In genomic region chr5:173671121-173671949, GRCh38 we compare ENCODE assay signal across 1 cellular context.
A peak's percentile ranks its signal among the peaks of the same experiment; 100 is the strongest.
TF ChIP-seq lines count a peak whose summit lies in the region.

No MANE protein-coding gene starts in this region.

TF ChIP-seq in HepG2, 621 proteins besides CTCF, POLR2A, EP300 and RAD21 (continued from another document and continues in another):
- TF ChIP-seq, protein P1, sequence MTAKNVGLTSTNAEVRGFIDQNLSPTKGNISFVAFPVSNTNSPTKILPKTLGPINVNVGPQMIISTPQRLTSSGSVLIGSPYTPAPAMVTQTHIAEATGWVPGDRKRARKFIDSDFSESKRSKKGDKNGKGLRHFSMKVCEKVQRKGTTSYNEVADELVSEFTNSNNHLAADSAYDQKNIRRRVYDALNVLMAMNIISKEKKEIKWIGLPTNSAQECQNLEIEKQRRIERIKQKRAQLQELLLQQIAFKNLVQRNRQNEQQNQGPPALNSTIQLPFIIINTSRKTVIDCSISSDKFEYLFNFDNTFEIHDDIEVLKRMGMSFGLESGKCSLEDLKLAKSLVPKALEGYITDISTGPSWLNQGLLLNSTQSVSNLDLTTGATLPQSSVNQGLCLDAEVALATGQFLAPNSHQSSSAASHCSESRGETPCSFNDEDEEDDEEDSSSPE (CRISPR knock-in tag; IDR thresholded peaks at IDR 0.05): no peak
- TF ChIP-seq ZFP82 (CRISPR knock-in tag; IDR thresholded peaks at IDR 0.05; ENCODE audit: borderline replicate concordance): no peak
- TF ChIP-seq SMC3 (IDR thresholded peaks at IDR 0.05; ENCODE audit: low read length): no peak
- no peak for TF ChIP-seq ZNF30 (CRISPR knock-in tag; IDR thresholded peaks at IDR 0.05)
- TF ChIP-seq HIVEP1 (CRISPR knock-in tag; IDR thresholded peaks at IDR 0.05): no peak
- TF ChIP-seq HMG20A (CRISPR knock-in tag; IDR thresholded peaks at IDR 0.05; ENCODE audit: borderline replicate concordance): no peak
- TF ChIP-seq, protein P2, sequence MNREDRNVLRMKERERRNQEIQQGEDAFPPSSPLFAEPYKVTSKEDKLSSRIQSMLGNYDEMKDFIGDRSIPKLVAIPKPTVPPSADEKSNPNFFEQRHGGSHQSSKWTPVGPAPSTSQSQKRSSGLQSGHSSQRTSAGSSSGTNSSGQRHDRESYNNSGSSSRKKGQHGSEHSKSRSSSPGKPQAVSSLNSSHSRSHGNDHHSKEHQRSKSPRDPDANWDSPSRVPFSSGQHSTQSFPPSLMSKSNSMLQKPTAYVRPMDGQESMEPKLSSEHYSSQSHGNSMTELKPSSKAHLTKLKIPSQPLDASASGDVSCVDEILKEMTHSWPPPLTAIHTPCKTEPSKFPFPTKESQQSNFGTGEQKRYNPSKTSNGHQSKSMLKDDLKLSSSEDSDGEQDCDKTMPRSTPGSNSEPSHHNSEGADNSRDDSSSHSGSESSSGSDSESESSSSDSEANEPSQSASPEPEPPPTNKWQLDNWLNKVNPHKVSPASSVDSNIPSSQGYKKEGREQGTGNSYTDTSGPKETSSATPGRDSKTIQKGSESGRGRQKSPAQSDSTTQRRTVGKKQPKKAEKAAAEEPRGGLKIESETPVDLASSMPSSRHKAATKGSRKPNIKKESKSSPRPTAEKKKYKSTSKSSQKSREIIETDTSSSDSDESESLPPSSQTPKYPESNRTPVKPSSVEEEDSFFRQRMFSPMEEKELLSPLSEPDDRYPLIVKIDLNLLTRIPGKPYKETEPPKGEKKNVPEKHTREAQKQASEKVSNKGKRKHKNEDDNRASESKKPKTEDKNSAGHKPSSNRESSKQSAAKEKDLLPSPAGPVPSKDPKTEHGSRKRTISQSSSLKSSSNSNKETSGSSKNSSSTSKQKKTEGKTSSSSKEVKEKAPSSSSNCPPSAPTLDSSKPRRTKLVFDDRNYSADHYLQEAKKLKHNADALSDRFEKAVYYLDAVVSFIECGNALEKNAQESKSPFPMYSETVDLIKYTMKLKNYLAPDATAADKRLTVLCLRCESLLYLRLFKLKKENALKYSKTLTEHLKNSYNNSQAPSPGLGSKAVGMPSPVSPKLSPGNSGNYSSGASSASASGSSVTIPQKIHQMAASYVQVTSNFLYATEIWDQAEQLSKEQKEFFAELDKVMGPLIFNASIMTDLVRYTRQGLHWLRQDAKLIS (CRISPR knock-in tag; IDR thresholded peaks at IDR 0.05): no peak
- no peak for TF ChIP-seq CHD4 (IDR thresholded peaks at IDR 0.05; ENCODE audit: borderline replicate concordance, low read length)
- TF ChIP-seq, protein P3, sequence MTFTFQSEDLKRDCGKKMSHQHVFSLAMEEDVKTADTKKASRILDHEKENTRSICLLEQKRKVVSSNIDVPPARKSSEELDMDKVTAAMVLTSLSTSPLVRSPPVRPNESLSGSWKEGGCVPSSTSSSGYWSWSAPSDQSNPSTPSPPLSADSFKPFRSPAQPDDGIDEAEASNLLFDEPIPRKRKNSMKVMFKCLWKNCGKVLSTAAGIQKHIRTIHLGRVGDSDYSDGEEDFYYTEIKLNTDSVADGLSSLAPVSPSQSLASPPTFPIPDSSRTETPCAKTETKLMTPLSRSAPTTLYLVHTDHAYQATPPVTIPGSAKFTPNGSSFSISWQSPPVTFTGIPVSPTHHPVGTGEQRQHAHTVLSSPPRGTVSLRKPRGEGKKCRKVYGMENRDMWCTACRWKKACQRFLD (CRISPR knock-in tag; IDR thresholded peaks at IDR 0.05; ENCODE audit: borderline replicate concordance): no peak
- no peak for TF ChIP-seq KLF6 (CRISPR knock-in tag; IDR thresholded peaks at IDR 0.05)
- no peak for TF ChIP-seq STAT5B (CRISPR knock-in tag; IDR thresholded peaks at IDR 0.05)
- no peak for TF ChIP-seq WIZ (CRISPR knock-in tag; IDR thresholded peaks at IDR 0.05)
- TF ChIP-seq ZNF879 (CRISPR knock-in tag; IDR thresholded peaks at IDR 0.05): no peak
- TF ChIP-seq HNRNPH1 (optimal IDR thresholded peaks at IDR 0.05; ENCODE audit: low read depth, low read length): no peak
- TF ChIP-seq, protein P4, sequence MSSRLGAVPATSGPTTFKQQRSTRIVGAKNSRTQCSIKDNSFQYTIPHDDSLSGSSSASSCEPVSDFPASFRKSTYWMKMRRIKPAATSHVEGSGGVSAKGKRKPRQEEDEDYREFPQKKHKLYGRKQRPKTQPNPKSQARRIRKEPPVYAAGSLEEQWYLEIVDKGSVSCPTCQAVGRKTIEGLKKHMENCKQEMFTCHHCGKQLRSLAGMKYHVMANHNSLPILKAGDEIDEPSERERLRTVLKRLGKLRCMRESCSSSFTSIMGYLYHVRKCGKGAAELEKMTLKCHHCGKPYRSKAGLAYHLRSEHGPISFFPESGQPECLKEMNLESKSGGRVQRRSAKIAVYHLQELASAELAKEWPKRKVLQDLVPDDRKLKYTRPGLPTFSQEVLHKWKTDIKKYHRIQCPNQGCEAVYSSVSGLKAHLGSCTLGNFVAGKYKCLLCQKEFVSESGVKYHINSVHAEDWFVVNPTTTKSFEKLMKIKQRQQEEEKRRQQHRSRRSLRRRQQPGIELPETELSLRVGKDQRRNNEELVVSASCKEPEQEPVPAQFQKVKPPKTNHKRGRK (CRISPR knock-in tag; IDR thresholded peaks at IDR 0.05): no peak
- peak; percentile 85 for TF ChIP-seq HIC2 (CRISPR knock-in tag; IDR thresholded peaks at IDR 0.05; ENCODE audit: low read depth)
- TF ChIP-seq PAXIP1 (CRISPR knock-in tag; conservative IDR thresholded peaks at IDR 0.05): peak; percentile 66
- TF ChIP-seq, protein P5, sequence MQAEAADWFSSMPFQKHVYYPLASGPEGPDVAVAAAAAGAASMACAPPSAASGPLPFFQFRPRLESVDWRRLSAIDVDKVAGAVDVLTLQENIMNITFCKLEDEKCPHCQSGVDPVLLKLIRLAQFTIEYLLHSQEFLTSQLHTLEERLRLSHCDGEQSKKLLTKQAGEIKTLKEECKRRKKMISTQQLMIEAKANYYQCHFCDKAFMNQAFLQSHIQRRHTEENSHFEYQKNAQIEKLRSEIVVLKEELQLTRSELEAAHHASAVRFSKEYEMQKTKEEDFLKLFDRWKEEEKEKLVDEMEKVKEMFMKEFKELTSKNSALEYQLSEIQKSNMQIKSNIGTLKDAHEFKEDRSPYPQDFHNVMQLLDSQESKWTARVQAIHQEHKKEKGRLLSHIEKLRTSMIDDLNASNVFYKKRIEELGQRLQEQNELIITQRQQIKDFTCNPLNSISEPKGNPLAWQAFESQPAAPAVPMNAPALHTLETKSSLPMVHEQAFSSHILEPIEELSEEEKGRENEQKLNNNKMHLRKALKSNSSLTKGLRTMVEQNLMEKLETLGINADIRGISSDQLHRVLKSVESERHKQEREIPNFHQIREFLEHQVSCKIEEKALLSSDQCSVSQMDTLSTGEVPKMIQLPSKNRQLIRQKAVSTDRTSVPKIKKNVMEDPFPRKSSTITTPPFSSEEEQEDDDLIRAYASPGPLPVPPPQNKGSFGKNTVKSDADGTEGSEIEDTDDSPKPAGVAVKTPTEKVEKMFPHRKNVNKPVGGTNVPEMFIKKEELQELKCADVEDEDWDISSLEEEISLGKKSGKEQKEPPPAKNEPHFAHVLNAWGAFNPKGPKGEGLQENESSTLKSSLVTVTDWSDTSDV (CRISPR knock-in tag; IDR thresholded peaks at IDR 0.05): no peak
- TF ChIP-seq TOPORS (CRISPR knock-in tag; IDR thresholded peaks at IDR 0.05): no peak
- no peak for TF ChIP-seq UBTF (CRISPR knock-in tag; IDR thresholded peaks at IDR 0.05)
- no peak for TF ChIP-seq ZNF569 (CRISPR knock-in tag; IDR thresholded peaks at IDR 0.05; ENCODE audit: borderline replicate concordance)
- TF ChIP-seq ZNF251 (CRISPR knock-in tag; IDR thresholded peaks at IDR 0.05): no peak
- TF ChIP-seq CREB1 (IDR thresholded peaks at IDR 0.05): no peak
- TF ChIP-seq CREB1 (CRISPR knock-in tag; IDR thresholded peaks at IDR 0.05): no peak
- TF ChIP-seq ZEB1 (IDR thresholded peaks at IDR 0.05; ENCODE audit: insufficient replicate concordance, low read depth): no peak
- TF ChIP-seq, protein P6, sequence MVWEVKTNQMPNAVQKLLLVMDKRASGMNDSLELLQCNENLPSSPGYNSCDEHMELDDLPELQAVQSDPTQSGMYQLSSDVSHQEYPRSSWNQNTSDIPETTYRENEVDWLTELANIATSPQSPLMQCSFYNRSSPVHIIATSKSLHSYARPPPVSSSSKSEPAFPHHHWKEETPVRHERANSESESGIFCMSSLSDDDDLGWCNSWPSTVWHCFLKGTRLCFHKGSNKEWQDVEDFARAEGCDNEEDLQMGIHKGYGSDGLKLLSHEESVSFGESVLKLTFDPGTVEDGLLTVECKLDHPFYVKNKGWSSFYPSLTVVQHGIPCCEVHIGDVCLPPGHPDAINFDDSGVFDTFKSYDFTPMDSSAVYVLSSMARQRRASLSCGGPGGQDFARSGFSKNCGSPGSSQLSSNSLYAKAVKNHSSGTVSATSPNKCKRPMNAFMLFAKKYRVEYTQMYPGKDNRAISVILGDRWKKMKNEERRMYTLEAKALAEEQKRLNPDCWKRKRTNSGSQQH (CRISPR knock-in tag; IDR thresholded peaks at IDR 0.05; ENCODE audit: low read depth): no peak
- TF ChIP-seq ETV6 (CRISPR knock-in tag; conservative IDR thresholded peaks at IDR 0.05): no peak
- no peak for TF ChIP-seq SKIL (CRISPR knock-in tag; IDR thresholded peaks at IDR 0.05; ENCODE audit: borderline replicate concordance)
- TF ChIP-seq ZNF605 (CRISPR knock-in tag; IDR thresholded peaks at IDR 0.05): peak; percentile 56; the same call in 1 of the 2 replicates
- no peak for TF ChIP-seq RFX3 (CRISPR knock-in tag; IDR thresholded peaks at IDR 0.05)
- no peak for TF ChIP-seq GTF3A (CRISPR knock-in tag; conservative IDR thresholded peaks at IDR 0.05)
- TF ChIP-seq NFYC (CRISPR knock-in tag; IDR thresholded peaks at IDR 0.05): no peak
